In genomic region chr4:38606587-38606905, GRCh38 we compare ENCODE assay signal across 1 cellular context.
TF ChIP-seq lines count a peak whose summit lies in the region.

No MANE protein-coding gene starts in this region.

TF ChIP-seq in WTC11, 78 proteins besides CTCF, POLR2A, EP300 and RAD21:
- TF ChIP-seq IRF2 (CRISPR knock-in tag; IDR thresholded peaks at IDR 0.05; ENCODE audit: borderline replicate concordance, low read depth) (no peak), ETV6 (CRISPR knock-in tag; IDR thresholded peaks at IDR 0.05) (no peak), MXD4 (CRISPR knock-in tag; IDR thresholded peaks at IDR 0.05; ENCODE audit: borderline replicate concordance) (no peak), ZNF219 (CRISPR knock-in tag; IDR thresholded peaks at IDR 0.05; ENCODE audit: borderline replicate concordance) (no peak), SMAD4 (CRISPR knock-in tag; IDR thresholded peaks at IDR 0.05) (no peak), GTF2I (CRISPR knock-in tag; conservative IDR thresholded peaks at IDR 0.05) (no peak), MYBL2 (CRISPR knock-in tag; IDR thresholded peaks at IDR 0.05) (no peak), CDX4 (CRISPR knock-in tag; IDR thresholded peaks at IDR 0.05; ENCODE audit: borderline replicate concordance) (no peak), JAZF1 (CRISPR knock-in tag; IDR thresholded peaks at IDR 0.05) (no peak), TCF7 (CRISPR knock-in tag; IDR thresholded peaks at IDR 0.05; ENCODE audit: low read depth) (no peak), RELA (CRISPR knock-in tag; IDR thresholded peaks at IDR 0.05; ENCODE audit: borderline replicate concordance) (no peak), ZNF317 (CRISPR knock-in tag; IDR thresholded peaks at IDR 0.05; ENCODE audit: borderline replicate concordance, low read depth) (no peak)
